1 cellular context compared by ENCODE assay signal in the genomic region with DNA sequence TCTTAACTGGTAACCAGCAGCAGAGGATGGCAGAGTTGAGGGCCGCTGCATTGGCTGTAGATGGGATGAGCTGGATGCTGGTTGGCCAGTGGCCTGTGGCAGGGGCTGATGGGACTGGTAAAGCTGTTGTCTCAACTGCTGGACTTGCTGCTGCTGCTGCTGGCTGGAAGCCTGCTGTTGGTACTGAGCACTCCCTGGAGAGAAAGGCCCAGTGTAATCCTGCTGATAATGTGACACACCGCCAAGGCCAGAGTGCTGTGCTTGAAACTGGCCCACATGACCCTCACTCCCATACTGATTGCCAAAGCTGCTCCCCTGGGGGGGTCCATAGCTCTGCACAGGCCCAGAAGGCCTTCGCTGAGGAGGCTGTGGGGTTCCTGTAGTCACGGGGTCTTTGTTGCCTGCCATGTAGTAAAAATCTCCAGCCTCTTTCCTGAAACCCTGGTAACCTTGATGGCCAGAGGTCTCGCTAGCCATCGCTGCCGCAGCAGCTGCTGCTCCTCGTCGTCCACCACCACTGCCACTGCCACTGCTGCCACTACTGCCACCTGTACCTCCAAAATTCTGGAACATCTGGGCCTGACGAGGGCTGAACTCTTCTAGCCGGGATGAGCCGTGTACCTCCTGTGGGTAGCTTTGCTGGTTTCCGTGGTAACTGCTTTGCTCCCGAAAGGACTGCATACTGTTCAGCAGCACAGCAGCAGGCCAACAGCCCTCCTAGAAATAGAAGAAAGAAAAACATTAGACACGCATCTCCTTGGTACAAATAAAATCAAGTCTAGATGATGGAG.
TF ChIP-seq lines count a peak whose summit lies in the region.

No MANE protein-coding gene starts in this region.

TF ChIP-seq in HEK293T, 16 proteins besides CTCF, POLR2A, EP300 and RAD21:
- no peak for TF ChIP-seq NFRKB (IDR thresholded peaks at IDR 0.05)
- TF ChIP-seq, protein P1, sequence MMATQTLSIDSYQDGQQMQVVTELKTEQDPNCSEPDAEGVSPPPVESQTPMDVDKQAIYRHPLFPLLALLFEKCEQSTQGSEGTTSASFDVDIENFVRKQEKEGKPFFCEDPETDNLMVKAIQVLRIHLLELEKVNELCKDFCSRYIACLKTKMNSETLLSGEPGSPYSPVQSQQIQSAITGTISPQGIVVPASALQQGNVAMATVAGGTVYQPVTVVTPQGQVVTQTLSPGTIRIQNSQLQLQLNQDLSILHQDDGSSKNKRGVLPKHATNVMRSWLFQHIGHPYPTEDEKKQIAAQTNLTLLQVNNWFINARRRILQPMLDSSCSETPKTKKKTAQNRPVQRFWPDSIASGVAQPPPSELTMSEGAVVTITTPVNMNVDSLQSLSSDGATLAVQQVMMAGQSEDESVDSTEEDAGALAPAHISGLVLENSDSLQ (IDR thresholded peaks at IDR 0.05): no peak
- no peak for TF ChIP-seq LEF1 (IDR thresholded peaks at IDR 0.05; ENCODE audit: borderline replicate concordance)
- TF ChIP-seq CTBP1 (IDR thresholded peaks at IDR 0.05; ENCODE audit: borderline replicate concordance): no peak
- TF ChIP-seq SP1 (IDR thresholded peaks at IDR 0.05): no peak
- TF ChIP-seq BHLHE40 (IDR thresholded peaks at IDR 0.05; ENCODE audit: borderline replicate concordance): no peak
- no peak for TF ChIP-seq ELF4 (IDR thresholded peaks at IDR 0.05)
- TF ChIP-seq FOXM1 (IDR thresholded peaks at IDR 0.05; ENCODE audit: borderline replicate concordance): no peak
